ENCODE assay signal across 7 cellular contexts in genomic region chr2:21585863-21586262, GRCh38.
"Had no signal": no experiment of that assay in that cellular context is flagged by ENCODE, and none has a peak within 500 bp of the region (broad histone marks: within the 10 kb centered on the region; RNA-seq: fewer than 3 reads in every experiment).

No MANE protein-coding gene starts in this region.

- H3K9me3 Mint-ChIP-seq: H9 had no signal

- ATAC-seq: HepG2 had no signal

- H3K4me3 Mint-ChIP-seq: H9, IgD-negative memory B cell had no signal

- DNase-seq: GOT3, H9, HCEC 1CT, KBM-7 had no signal

- H3K27ac ChIP-seq: HL-60 had no signal

- H3K36me3 Mint-ChIP-seq: IgD-negative memory B cell had no signal

- H3K4me1 Mint-ChIP-seq: IgD-negative memory B cell had no signal
